ENCODE assay signal across 21 cellular contexts in genomic region chr9:17229945-17230560, GRCh38.
DNase-seq lines count a peak whose midpoint lies in the region; ATAC-seq and TF ChIP-seq lines count a peak whose summit lies in the region.
"Had no signal": no experiment of that assay in that cellular context is flagged by ENCODE, and none has a peak within 500 bp of the region (broad histone marks: within the 10 kb centered on the region; RNA-seq: fewer than 3 reads in every experiment).

No MANE protein-coding gene starts in this region.

- H3K36me3 ChIP-seq in HUES6 (ENCODE audit: control insufficient read depth, insufficient read depth, low read length) (no peaks in the 10 kb centered on the region), PC-3 (ENCODE audit: low read depth, low read length) (no peaks in the 10 kb centered on the region)
- H3K36me3 ChIP-seq: ascending aorta, WERI-Rb-1 had no signal

- no peaks in the 10 kb centered on the region for H3F3A ChIP-seq in PC-3 (ENCODE audit: low read length, unreplicated experiment)

- peak; percentile 18; the same call in 1 of the 2 replicates for ATAC-seq in PC-3
- ATAC-seq in left lobe of liver, result peak; percentile 32
- ATAC-seq in HG02588 (IDR thresholded peaks at IDR 0.05; ENCODE audit: unreplicated experiment), result no peak
- ATAC-seq in GM18517 (IDR thresholded peaks at IDR 0.05; ENCODE audit: unreplicated experiment), result no peak
- ATAC-seq in GM19467 (IDR thresholded peaks at IDR 0.05; ENCODE audit: unreplicated experiment), result no peak

- H2AFZ ChIP-seq in PC-3 (ENCODE audit: low read length), result no peak overlapping the region

- H3K4me1 ChIP-seq in HUES6 (ENCODE audit: control insufficient read depth, insufficient read depth, low read length) (peaks cover 6% of the 10 kb centered on the region; the same call in 1 of the 2 replicates), PC-3 (ENCODE audit: insufficient read depth, low read length) (no peaks in the 10 kb centered on the region)
- H3K4me1 ChIP-seq: ascending aorta had no signal

- POLR2A ChIA-PET in PC-3 (lab: Charles Lee; ENCODE audit: unreplicated experiment), result no interaction called here

- no peak overlapping the region for H3K4me3 ChIP-seq in HUES6 (ENCODE audit: low read depth, low read length)
- no peak overlapping the region for H3K4me3 ChIP-seq in PC-3 (ENCODE audit: low read length)
- H3K4me3 ChIP-seq: ascending aorta, skin epidermis had no signal

- no TSS peak for BruUV-seq in PC-3 (replicated peaks; lab: Mats Ljungman, UMichigan)

- H3K27ac ChIP-seq in HUES6 (ENCODE audit: low read depth, low read length) (peak overlapping the region; percentile 14; the same call in 1 of the 2 replicates), PC-3 (ENCODE audit: low read length) (no peak overlapping the region)
- H3K27ac ChIP-seq: ascending aorta, skin epidermis, WERI-Rb-1 had no signal

- intact Hi-C loops in PC-3 (cut with micrococcal nuclease), result no loop called here

- no peaks in the 10 kb centered on the region for H3K27me3 ChIP-seq in HUES6 (ENCODE audit: control insufficient read depth, insufficient read depth, low read length)
- no peaks in the 10 kb centered on the region for H3K27me3 ChIP-seq in PC-3 (ENCODE audit: low read length)
- H3K27me3 ChIP-seq: ascending aorta had no signal

- H3K4me2 ChIP-seq in PC-3 (ENCODE audit: low read length), result no peak overlapping the region

- no peak overlapping the region for H3K9ac ChIP-seq in HUES6 (ENCODE audit: low read length)
- no peak overlapping the region for H3K9ac ChIP-seq in PC-3 (ENCODE audit: low read length)

- H4K20me1 ChIP-seq in PC-3 (ENCODE audit: low read length), result no peaks in the 10 kb centered on the region

- no peaks in the 10 kb centered on the region for H3K9me3 ChIP-seq in HUES6 (ENCODE audit: control insufficient read depth, insufficient read depth, low read depth, low read length)
- H3K9me3 ChIP-seq in PC-3 (ENCODE audit: low read length), result no peaks in the 10 kb centered on the region
- H3K9me3 ChIP-seq: ascending aorta had no signal

- H3K79me2 ChIP-seq in PC-3 (ENCODE audit: low read length), result no peaks in the 10 kb centered on the region

- no peaks in the 10 kb centered on the region for H3K9me2 ChIP-seq in PC-3 (replicated peaks; ENCODE audit: low read length)

- CTCF ChIA-PET in PC-3 (lab: Charles Lee), result no interaction called here

- no peak for TF ChIP-seq CTCF in PC-3 (conservative IDR thresholded peaks at IDR 0.05; ENCODE audit: low read depth, low read length)

- DNase-seq in DMS153 (lab: John Stamatoyannopoulos, UW) (peak; percentile 71), PC-3 (peak; percentile 3), left lobe of liver (ENCODE audit: low spot score) (no peak)
- DNase-seq: activated CD4-positive, alpha-beta memory T cell treated with anti-CD3 and anti-CD28 coated beads for 36 hours; activated naive CD4-positive, alpha-beta T cell treated with anti-CD3 and anti-CD28 coated beads for 36 hours; activated T-cell treated with anti-CD3 and anti-CD28 coated beads, Interleukin-2, amount 50 U/mL, for 1 hour; CD8-positive, alpha-beta memory T cell; cerebellar nuclear complex; effector CD8-positive, alpha-beta T cell; KG1; mammary epithelial cell; naive B cell; NCI-H1092 treated with DMSO at 0.1 percent for 48 hours; stimulated activated CD4-positive, alpha-beta T cell treated with anti-CD3 and anti-CD28 coated beads, Interleukin-2, amount 100 ng/mL, for 48 hours; WERI-Rb-1 had no signal

Comparison
In these comparisons a context has a peak if more than half of its experiments do, and no peak if none do; other contexts are left out.
1. ATAC-seq: peak in PC-3 (single experiment) and left lobe of liver (single experiment); none in HG02588 (single experiment), GM18517 (single experiment) and GM19467 (single experiment).